ENCODE assay signal across 1 cellular context in genomic region chr9:35948901-35949318, GRCh38.
TF ChIP-seq lines count a peak whose summit lies in the region.

No MANE protein-coding gene starts in this region.

TF ChIP-seq in GM23338, 12 proteins besides CTCF, POLR2A, EP300 and RAD21 (continued from another document):
- TF ChIP-seq ZNF114 (CRISPR knock-in tag; IDR thresholded peaks at IDR 0.05) (no peak), ETS1 (IDR thresholded peaks at IDR 0.05) (no peak), ZNF331 (CRISPR knock-in tag; IDR thresholded peaks at IDR 0.05; ENCODE audit: low read depth) (no peak), CREB1 (CRISPR knock-in tag; IDR thresholded peaks at IDR 0.05; ENCODE audit: low read depth) (no peak), REST (IDR thresholded peaks at IDR 0.05; ENCODE audit: unreplicated experiment) (no peak), NANOG (IDR thresholded peaks at IDR 0.05; ENCODE audit: borderline replicate concordance) (no peak), JUNB (IDR thresholded peaks at IDR 0.05; ENCODE audit: unreplicated experiment) (no peak), EZH2 (IDR thresholded peaks at IDR 0.05; ENCODE audit: low read depth, unreplicated experiment) (no peak), EZH2phosphoT487 (IDR thresholded peaks at IDR 0.05; ENCODE audit: unreplicated experiment) (no peak)
